ENCODE assay signal across 21 cellular contexts in genomic region chr1:118297521-118297920, GRCh38.
A peak's percentile ranks its signal among the peaks of the same experiment; 100 is the strongest.
DNase-seq lines count a peak whose midpoint lies in the region; ATAC-seq, FAIRE-seq and TF ChIP-seq lines count a peak whose summit lies in the region.
"Had no signal": no experiment of that assay in that cellular context is flagged by ENCODE, and none has a peak within 500 bp of the region (broad histone marks: within the 10 kb centered on the region; RNA-seq: fewer than 3 reads in every experiment).

No MANE protein-coding gene starts in this region.

- no peak overlapping the region for H2AK9ac ChIP-seq in IMR-90 (replicated peaks; ENCODE audit: low read depth, low read length, poor library complexity)

- no peak overlapping the region for H2BK20ac ChIP-seq in IMR-90 (ENCODE audit: low read depth, low read length)

- no peak overlapping the region for H4K5ac ChIP-seq in IMR-90 (ENCODE audit: low read depth, low read length)

- no peak overlapping the region for H2BK120ac ChIP-seq in IMR-90 (ENCODE audit: low read depth, low read length)

- H3K4me1 ChIP-seq in IMR-90 (ENCODE audit: control insufficient read depth, insufficient read depth, low read length), result no peaks in the 10 kb centered on the region
- H3K4me1 ChIP-seq in K562 (replicated peaks in 1 of 2; ENCODE audit: control insufficient read depth in 2 of 2, insufficient read depth in 2 of 2, low read length in 2 of 2), result no peaks in the 10 kb centered on the region
- peaks cover 82% of the 10 kb centered on the region for H3K4me1 ChIP-seq in psoas muscle
- H3K4me1 ChIP-seq: BE2C; BLaER1 treated with 17β-estradiol and CSF1 and Interleukin-3, amounts not matched to agents 10 nM and 100 nM had no signal

- TF ChIP-seq CTCF in IMR-90 (conservative IDR thresholded peaks at IDR 0.05; ENCODE audit: low read depth, low read length) (no peak), K562 (IDR thresholded peaks at IDR 0.05 in 2 of 3, conservative IDR thresholded peaks at IDR 0.05 in 1 of 3; ENCODE audit: insufficient read depth in 2 of 3, low read depth in 1 of 3, low read length in 3 of 3) (no peak), psoas muscle (IDR thresholded peaks at IDR 0.05) (no peak)

- in situ Hi-C loops in IMR-90 (cut with MboI; ENCODE audit: low sequenced_read_pairs) (no loop called here), K562 (cut with MboI) (no loop called here), ACHN (cut with HindIII; ENCODE audit: low pct_ligation_motif_present, low pct_unique_long_range_greater_than_20kb, low sequenced_read_pairs) (no loop called here)

- no peak overlapping the region for H2BK15ac ChIP-seq in IMR-90 (ENCODE audit: low read depth, low read length)

- H3K4ac ChIP-seq in IMR-90 (ENCODE audit: low read depth, low read length), result no peak overlapping the region

- no peak for DNase-seq in IMR-90
- DNase-seq in K562 (ENCODE audit: extremely low read depth in 1 of 4, low spot score in 3 of 4), result no peak
- DNase-seq in psoas muscle, result no peak
- DNase-seq in HPDE6-E6E7 (ENCODE audit: extremely low spot score), result no peak
- DNase-seq in SIG-M5 treated with dmso at 0.1 percent for 504 hours (lab: John Stamatoyannopoulos, UW; ENCODE audit: unreplicated experiment), result no peak
- no peak for DNase-seq in ACHN
- DNase-seq: AML-193; BE2C; CD4-positive, alpha-beta T cell; CD8-positive, alpha-beta memory T cell; DMS 273 treated with DMSO at 0.1 percent for 48 hours; DMS79; EL; GDM1; H9 had no signal

- H3K4me3 ChIP-seq in IMR-90 (ENCODE audit: insufficient read depth, low read depth, low read length) (no peak overlapping the region), K562 (no peak overlapping the region), psoas muscle (no peak overlapping the region)
- H3K4me3 ChIP-seq: BLaER1 treated with 17β-estradiol and CSF1 and Interleukin-3, amounts not matched to agents 10 nM and 100 nM; GM12878; GM23338 had no signal

- no peak overlapping the region for H2AFZ ChIP-seq in IMR-90 (replicated peaks; ENCODE audit: low read length, poor library complexity)
- no peak overlapping the region for H2AFZ ChIP-seq in K562 (ENCODE audit: low read depth, low read length)
- H2AFZ ChIP-seq: GM23338 had no signal

- H4K8ac ChIP-seq in IMR-90 (ENCODE audit: low read depth in 2 of 2, low read length in 2 of 2), result no peak overlapping the region

- H2AK5ac ChIP-seq in IMR-90 (ENCODE audit: low read depth, low read length), result no peak overlapping the region

- CTCF ChIA-PET in IMR-90 (lab: Yijun Ruan, JAX) (no interaction called here), K562 (lab: Yijun Ruan, JAX; ENCODE audit: low intra/inter-chr PET ratio) (no interaction called here)

- no peaks in the 10 kb centered on the region for H3K79me2 ChIP-seq in K562 (ENCODE audit: control insufficient read depth, insufficient read depth, low read length)

- FAIRE-seq in K562 (lab: Jason Lieb, UNC), result no peak
- FAIRE-seq: D721Med, GM12878, GM19239 had no signal

- H3K56ac ChIP-seq in IMR-90 (ENCODE audit: extremely low read depth, insufficient read depth, low read length), result no peak overlapping the region

- H3K36me3 ChIP-seq in IMR-90 (ENCODE audit: control insufficient read depth, insufficient read depth, low read length) (no peaks in the 10 kb centered on the region), K562 (ENCODE audit: control insufficient read depth, insufficient read depth, low read length) (no peaks in the 10 kb centered on the region), psoas muscle (ENCODE audit: insufficient read depth in 1 of 2, low read depth in 1 of 2) (no peaks in the 10 kb centered on the region)
- H3K36me3 ChIP-seq: BE2C; BLaER1 treated with 17β-estradiol and CSF1 and Interleukin-3, amounts not matched to agents 10 nM and 100 nM had no signal

- TF ChIP-seq EP300 in K562 (IDR thresholded peaks at IDR 0.05; ENCODE audit: low read length), result no peak

- H2BK5ac ChIP-seq in IMR-90 (ENCODE audit: low read depth, low read length, poor library complexity, severe bottlenecking), result no peak overlapping the region

- H3K27me3 ChIP-seq in IMR-90 (ENCODE audit: control insufficient read depth, insufficient read depth, low read length), result no peaks in the 10 kb centered on the region
- H3K27me3 ChIP-seq in K562 (ENCODE audit: control insufficient read depth in 2 of 2, insufficient read depth in 2 of 2, low read length in 2 of 2), result no peaks in the 10 kb centered on the region
- H3K27me3 ChIP-seq in psoas muscle (ENCODE audit: insufficient read depth in 3 of 3, low read length in 2 of 3), result no peaks in the 10 kb centered on the region
- H3K27me3 ChIP-seq: BE2C; BLaER1 treated with 17β-estradiol and CSF1 and Interleukin-3, amounts not matched to agents 10 nM and 100 nM had no signal

- no peak overlapping the region for H3K14ac ChIP-seq in IMR-90 (replicated peaks; ENCODE audit: low read depth, low read length)

- H3K4me2 ChIP-seq in IMR-90 (ENCODE audit: low read depth, low read length) (no peak overlapping the region), K562 (ENCODE audit: insufficient read depth, low read length) (no peak overlapping the region)
- H3K4me2 ChIP-seq: BLaER1 treated with 17β-estradiol and CSF1 and Interleukin-3, amounts not matched to agents 10 nM and 100 nM; GM23338 had no signal

- H4K91ac ChIP-seq in IMR-90 (ENCODE audit: insufficient read depth, low read depth, low read length), result no peak overlapping the region

- H3K9me3 ChIP-seq in IMR-90 (ENCODE audit: control insufficient read depth, insufficient read depth, low read length) (no peaks in the 10 kb centered on the region), K562 (replicated peaks; ENCODE audit: control insufficient read depth, insufficient read depth, low read depth, low read length) (no peaks in the 10 kb centered on the region), psoas muscle (no peaks in the 10 kb centered on the region)
- H3K9me3 ChIP-seq: BE2C; BLaER1 treated with 17β-estradiol and CSF1 and Interleukin-3, amounts not matched to agents 10 nM and 100 nM had no signal

- dilution Hi-C loops in IMR-90 (cut with HindIII; ENCODE audit: low sequenced_read_pairs, unreplicated experiment), result no loop called here

- ATAC-seq in IMR-90 (ENCODE audit: low read depth) (no peak), K562 (no peak), psoas muscle (no peak)
- ATAC-seq: GM12878, GM23338, HCT116 had no signal

- H4K20me1 ChIP-seq in IMR-90 (ENCODE audit: insufficient read depth, low read length) (no peaks in the 10 kb centered on the region), K562 (replicated peaks; ENCODE audit: control insufficient read depth, insufficient read depth, low read length) (no peaks in the 10 kb centered on the region)
- H4K20me1 ChIP-seq: BLaER1 treated with 17β-estradiol and CSF1 and Interleukin-3, amounts not matched to agents 10 nM and 100 nM had no signal

- H3K9me1 ChIP-seq in IMR-90 (ENCODE audit: insufficient read depth, low read length), result no peaks in the 10 kb centered on the region
- no peaks in the 10 kb centered on the region for H3K9me1 ChIP-seq in K562 (ENCODE audit: control insufficient read depth, insufficient read depth, low read length)

- TF ChIP-seq RAD21 in IMR-90 (IDR thresholded peaks at IDR 0.05; ENCODE audit: low read length) (no peak), K562 (CRISPR knock-in tag; conservative IDR thresholded peaks at IDR 0.05 in 1 of 2, IDR thresholded peaks at IDR 0.05 in 1 of 2) (no peak)

- BruUV-seq in IMR-90 (replicated peaks; lab: Mats Ljungman, UMichigan) (no TSS peak), K562 (replicated peaks; lab: Mats Ljungman, UMichigan) (no TSS peak)

- no peaks in the 10 kb centered on the region for H3K79me1 ChIP-seq in IMR-90 (ENCODE audit: low read depth in 1 of 2, low read length in 2 of 2)

- no peak overlapping the region for H3K18ac ChIP-seq in IMR-90 (ENCODE audit: low read depth, low read length)

- no peak overlapping the region for H3K9ac ChIP-seq in IMR-90 (ENCODE audit: low read depth, low read length)
- no peak overlapping the region for H3K9ac ChIP-seq in K562 (ENCODE audit: insufficient read depth in 1 of 2, low read depth in 2 of 2, low read length in 2 of 2)
- H3K9ac ChIP-seq: BLaER1 treated with 17β-estradiol and CSF1 and Interleukin-3, amounts not matched to agents 10 nM and 100 nM had no signal

- POLR2A ChIA-PET in IMR-90 (lab: Charles Lee; ENCODE audit: unreplicated experiment) (no interaction called here), K562 (lab: Yijun Ruan, JAX) (no interaction called here)

- no peak for TF ChIP-seq POLR2A in IMR-90 (IDR thresholded peaks at IDR 0.05; ENCODE audit: low read depth, low read length)
- TF ChIP-seq POLR2A in K562 (conservative IDR thresholded peaks at IDR 0.05), result no peak

- no peak overlapping the region for H3K23ac ChIP-seq in IMR-90 (ENCODE audit: low read depth, low read length)

- intact Hi-C loops in IMR-90 (cut with micrococcal nuclease), result no loop called here
- intact Hi-C loops in K562 (cut with micrococcal nuclease), result no loop called here
- intact Hi-C loops in psoas muscle (cut with DNase I), result loop anchor here (5.0 to 10.0 kb wide), 3 partner anchors 210 to 687 kb away; partner anchors contain the start of gene TBX15 (in 1 of the 2)

- H3K27ac ChIP-seq in IMR-90 (ENCODE audit: insufficient read depth, low read length) (no peak overlapping the region), K562 (ENCODE audit: extremely low read depth, low read depth, low read length) (no peak overlapping the region), psoas muscle (peak overlapping the region; percentile 88)
- H3K27ac ChIP-seq: BLaER1 treated with 17β-estradiol and CSF1 and Interleukin-3, amounts not matched to agents 10 nM and 100 nM had no signal

TF ChIP-seq in IMR-90, 13 proteins besides CTCF, POLR2A, EP300 and RAD21:
- TF ChIP-seq MAZ (IDR thresholded peaks at IDR 0.05; ENCODE audit: borderline replicate concordance, low read depth, low read length) (no peak), MAFK (IDR thresholded peaks at IDR 0.05; ENCODE audit: low read depth, low read length) (peak; percentile 42)

TF ChIP-seq in K562, 482 proteins besides CTCF, POLR2A, EP300 and RAD21:
- TF ChIP-seq KHSRP (IDR thresholded peaks at IDR 0.05) (no peak), GTF2F1 (IDR thresholded peaks at IDR 0.05; ENCODE audit: low read depth, low read length) (no peak), ZNF239 (CRISPR knock-in tag; IDR thresholded peaks at IDR 0.05) (peak; percentile 41; the same call in 1 of the 2 replicates), MAFF (IDR thresholded peaks at IDR 0.05; ENCODE audit: low read length) (0 out of 2 replicates have a peak, but pooled peaks have one; percentile 19), ZNF316 (IDR thresholded peaks at IDR 0.05) (peak; percentile 64), PHF21A (IDR thresholded peaks at IDR 0.05; ENCODE audit: borderline replicate concordance, low read depth) (no peak), RNF2 (IDR thresholded peaks at IDR 0.05) (no peak), TARDBP (IDR thresholded peaks at IDR 0.05) (no peak)

Comparison
In these comparisons a context has a peak if more than half of its experiments do, and no peak if none do; other contexts are left out.
1. intact Hi-C loops: an anchor here in psoas muscle (5.0 to 10.0 kb wide); none called in IMR-90 and K562.